24 cellular contexts compared by ENCODE assay signal in the genomic region with DNA sequence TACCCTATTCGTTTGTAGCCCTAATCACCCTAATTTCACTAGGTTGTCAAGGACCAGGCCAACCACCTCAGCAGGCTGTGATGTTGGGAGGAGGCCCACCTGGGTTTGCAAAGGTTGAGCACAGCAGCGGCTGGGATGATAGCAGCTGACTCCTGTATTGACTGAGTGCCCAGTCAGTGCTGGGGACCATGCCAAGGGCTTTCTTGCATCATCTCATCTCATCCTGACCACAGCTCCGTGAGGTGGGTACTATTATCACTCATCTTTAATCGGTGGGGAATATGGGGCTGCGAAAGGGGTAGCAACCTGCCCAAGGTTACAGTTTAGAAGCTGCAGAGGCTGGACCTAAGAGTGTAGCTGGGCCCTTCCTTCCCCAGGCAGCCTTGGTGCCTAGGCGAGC. TPM values are rescaled to one million over a fixed set of nuclear protein-coding genes. Genes with fewer than 3 reads are reported as not detected.
A peak's percentile ranks its signal among the peaks of the same experiment; 100 is the strongest.
DNase-seq lines count a peak whose midpoint lies in the region; ATAC-seq and TF ChIP-seq lines count a peak whose summit lies in the region.
"Had no signal": no experiment of that assay in that cellular context is flagged by ENCODE, and none has a peak within 500 bp of the region (broad histone marks: within the 10 kb centered on the region; RNA-seq: fewer than 3 reads in every experiment).

No MANE protein-coding gene starts in this region.

- 40 to 50% methylated on average over 6 of the region's 6 CpGs for WGBS in body of pancreas, 2 donors
- WGBS in right lobe of liver (ENCODE audit: insufficient coverage, low coverage, low lambda C conversion rate, missing lambda C conversion rate): 37% methylated on average over 2 of the region's 6 CpGs

- H3K36me3 ChIP-seq in body of pancreas (replicated peaks in 1 of 2; ENCODE audit: insufficient read depth in 1 of 2, low read depth in 2 of 2): no peaks in the 10 kb centered on the region
- no peaks in the 10 kb centered on the region for H3K36me3 ChIP-seq in right lobe of liver

- H3K4me3 ChIP-seq in body of pancreas: no peak overlapping the region
- no peak overlapping the region for H3K4me3 ChIP-seq in right lobe of liver
- H3K4me3 ChIP-seq: spleen had no signal

- H3K27me3 ChIP-seq in body of pancreas: no peaks in the 10 kb centered on the region
- no peaks in the 10 kb centered on the region for H3K27me3 ChIP-seq in right lobe of liver
- H3K27me3 ChIP-seq: spleen had no signal

- DNase-seq in COLO668 (lab: John Stamatoyannopoulos, UW; ENCODE audit: unreplicated experiment): peak; percentile 52
- DNase-seq in NCI-H2029 (lab: John Stamatoyannopoulos, UW): peak; percentile 66
- DNase-seq in body of pancreas: peak in 3 of 4 donors; percentile 28 to 57 (median 39)
- peak; percentile 63 to 85 (median 80) for DNase-seq in right lobe of liver
- no peak for DNase-seq in DMS79 treated with DMSO at 0.1 percent for 48 hours (lab: John Stamatoyannopoulos, UW)
- no peak for DNase-seq in NCI-H1105 (lab: John Stamatoyannopoulos, UW)
- no peak for DNase-seq in putamen (ENCODE audit: low spot score)
- DNase-seq: ACHN; activated CD4-positive, alpha-beta T cell treated with anti-CD3 and anti-CD28 coated beads, Interleukin-2, amount 50 U/mL, for 1 hour; activated CD8-positive, alpha-beta memory T cell treated with anti-CD3 and anti-CD28 coated beads, Interleukin-2, amount 10 ng/mL, durations not matched to agents 7 days and 5 days; activated naive CD4-positive, alpha-beta T cell treated with anti-CD3 and anti-CD28 coated beads, Interleukin-2, amount 10 ng/mL, durations not matched to agents 7 days and 5 days; amygdala; Caco-2; cortex of kidney; DND-41; HCEC 1CT; kidney; NCI-H1417 treated with DMSO at 0.1 percent for 48 hours; RPMI8226; spleen; stimulated activated CD4-positive, alpha-beta T cell treated with anti-CD3 and anti-CD28 coated beads, Interleukin-4, amount 100 ng/mL, for 1 hour; WERI-Rb-1 had no signal

- ATAC-seq in body of pancreas (peak; percentile 30), right lobe of liver (peak; percentile 86 to 93 (median 90)), GM21526 (IDR thresholded peaks at IDR 0.05; ENCODE audit: low FRiP score, unreplicated experiment) (no peak)
- ATAC-seq: activated CD8-positive, alpha-beta memory T cell treated with anti-CD3 and anti-CD28 coated beads, Interleukin-2, amount 10 ng/mL, durations not matched to agents 7 days and 5 days; stimulated activated memory B cell treated with anti-CD40 and anti-IgM and Interleukin-4, amounts not matched to agents 10 μg/mL and 1 μg/mL and 100 μg/mL, for 72 hours had no signal

- no peaks in the 10 kb centered on the region for H3K9me3 ChIP-seq in body of pancreas
- H3K9me3 ChIP-seq in right lobe of liver: no peaks in the 10 kb centered on the region
- H3K9me3 ChIP-seq: Caco-2, spleen had no signal

- H3K4me1 ChIP-seq in body of pancreas (no peaks in the 10 kb centered on the region), right lobe of liver (peaks cover 0 to 17% (median 3%) of the 10 kb centered on the region in 4 donors)
- H3K4me1 ChIP-seq: Caco-2 had no signal

- intact Hi-C loops in body of pancreas (cut with DNase I) (loop anchor here (10.0 kb wide), 2 partner anchors 132 to 352 kb away; no protein-coding TSS in a partner anchor), right lobe of liver (cut with DNase I) (loop anchor here in 1 of 2 donors (10.0 kb wide), 1 partner anchor 362 kb away; no protein-coding TSS in a partner anchor)

- no peak overlapping the region for H3K27ac ChIP-seq in body of pancreas
- H3K27ac ChIP-seq in right lobe of liver: no peak overlapping the region
- H3K27ac ChIP-seq: WERI-Rb-1 had no signal

- TF ChIP-seq POLR2A in body of pancreas (IDR thresholded peaks at IDR 0.05) (no peak), right lobe of liver (IDR thresholded peaks at IDR 0.05) (no peak)

- TF ChIP-seq CTCF in body of pancreas (IDR thresholded peaks at IDR 0.05): no peak
- TF ChIP-seq CTCF in right lobe of liver (IDR thresholded peaks at IDR 0.05): no peak

RNA-seq across cellular contexts. Expression of gene ATPAF2, which starts 11.7 kb away (rescaled TPM):
- total RNA-seq in body of pancreas: 10 to 100 TPM; 10.9 to 34.3 TPM
- 10 to 100 TPM; 17.2 to 21.0 (median 19.2) TPM for total RNA-seq in right lobe of liver

RNA-seq across cellular contexts. Expression of gene GID4, which starts 11.9 kb away (rescaled TPM):
- total RNA-seq in body of pancreas (10 to 100 TPM in 1 of 2 donors, 1 to 10 TPM in 1; 3.6 to 20.4 TPM), right lobe of liver (1 to 10 TPM; 4.8 to 6.1 (median 5.3) TPM)

RNA-seq across cellular contexts. Expression of gene DRC3, which starts 54.6 kb away (rescaled TPM):
- total RNA-seq in body of pancreas: 1 to 10 TPM; 2.9 to 6.9 TPM
- under 1 TPM; 0.25 to 0.98 (median 0.72) TPM for total RNA-seq in right lobe of liver
- total RNA-seq: activated CD8-positive, alpha-beta memory T cell treated with anti-CD3 and anti-CD28 coated beads, Interleukin-2, amount 10 ng/mL, durations not matched to agents 7 days and 5 days had no signal

RNA-seq across cellular contexts. Expression of gene TOM1L2, which starts 55.1 kb away (rescaled TPM):
- 10 to 100 TPM; 35.9 to 55.8 TPM for total RNA-seq in body of pancreas
- 10 to 100 TPM; 13.5 to 21.2 (median 16.0) TPM for total RNA-seq in right lobe of liver

Comparison
In these comparisons a context has a peak if more than half of its experiments do, and no peak if none do; other contexts are left out.
1. DNase-seq: peak in COLO668 (single experiment), NCI-H2029 (single experiment), body of pancreas (3 of 4) and right lobe of liver (3 of 3); none in DMS79 treated with DMSO at 0.1 percent for 48 hours (single experiment), NCI-H1105 (single experiment) and putamen (single experiment).